Comparison of ENCODE assay signal across 1 cellular context in genomic region chr22:27776410-27776958, GRCh38.
TF ChIP-seq lines count a peak whose summit lies in the region.

No MANE protein-coding gene starts in this region.

TF ChIP-seq in SK-N-SH treated with all-trans-retinoic acid at 6 μM for 48 hours, 23 proteins besides CTCF, POLR2A, EP300 and RAD21 (continued from another document):
- no peak for TF ChIP-seq POU6F1 (CRISPR knock-in tag; IDR thresholded peaks at IDR 0.05; ENCODE audit: borderline replicate concordance, low read depth)
- TF ChIP-seq CSDC2 (CRISPR knock-in tag; IDR thresholded peaks at IDR 0.05): no peak
- no peak for TF ChIP-seq TCF4 (CRISPR knock-in tag; IDR thresholded peaks at IDR 0.05; ENCODE audit: borderline replicate concordance)
- no peak for TF ChIP-seq ZFP3 (CRISPR knock-in tag; IDR thresholded peaks at IDR 0.05)
- TF ChIP-seq ISL1 (CRISPR knock-in tag; IDR thresholded peaks at IDR 0.05): no peak
- no peak for TF ChIP-seq ZNF8 (CRISPR knock-in tag; IDR thresholded peaks at IDR 0.05)
